14 cellular contexts compared by ENCODE assay signal in genomic region chr2:177474904-177475474, GRCh38.
A peak's percentile ranks its signal among the peaks of the same experiment; 100 is the strongest.
DNase-seq lines count a peak whose midpoint lies in the region; ATAC-seq and TF ChIP-seq lines count a peak whose summit lies in the region.
"Had no signal": no experiment of that assay in that cellular context is flagged by ENCODE, and none has a peak within 500 bp of the region (broad histone marks: within the 10 kb centered on the region; RNA-seq: fewer than 3 reads in every experiment).

No MANE protein-coding gene starts in this region.

- H3K4me3 Mint-ChIP-seq in activated naive CD8-positive, alpha-beta T cell treated with anti-CD3 and anti-CD28 coated beads, Interleukin-2, amount 50 U/mL, for 24 hours: no peak overlapping the region

- H3K4me1 ChIP-seq in GM23248 (ENCODE audit: insufficient read depth) (peaks cover 8% of the 10 kb centered on the region), foreskin keratinocyte (peaks cover 19% of the 10 kb centered on the region)

- H3K4me1 Mint-ChIP-seq in activated naive CD8-positive, alpha-beta T cell treated with anti-CD3 and anti-CD28 coated beads, Interleukin-2, amount 50 U/mL, for 24 hours: peaks cover 16% of the 10 kb centered on the region

- peaks cover 5% of the 10 kb centered on the region; the same call in 1 of the 2 replicates for H3K36me3 ChIP-seq in GM23248 (ENCODE audit: low read depth)
- H3K36me3 ChIP-seq: pancreas had no signal

- no peak for TF ChIP-seq CTCF in foreskin keratinocyte (conservative IDR thresholded peaks at IDR 0.05)

- H3K9me2 ChIP-seq in GM23248 (ENCODE audit: insufficient read depth): no peaks in the 10 kb centered on the region

- peak; percentile 49 for ATAC-seq in activated naive CD8-positive, alpha-beta T cell treated with anti-CD3 and anti-CD28 coated beads, Interleukin-2, amount 50 U/mL, for 24 hours
- ATAC-seq in foreskin keratinocyte: peak; percentile 42
- no peak for ATAC-seq in GM19035 (IDR thresholded peaks at IDR 0.05; ENCODE audit: unreplicated experiment)

- no peak overlapping the region for H3K4me3 ChIP-seq in GM23248
- H3K4me3 ChIP-seq: pancreas had no signal

- H3K9ac ChIP-seq in GM23248: no peak overlapping the region

- H3K27me3 ChIP-seq in GM23248 (replicated peaks; ENCODE audit: insufficient read depth) (no peaks in the 10 kb centered on the region), foreskin keratinocyte (no peaks in the 10 kb centered on the region)
- H3K27me3 ChIP-seq: pancreas had no signal

- H3K27ac Mint-ChIP-seq in activated naive CD8-positive, alpha-beta T cell treated with anti-CD3 and anti-CD28 coated beads, Interleukin-2, amount 50 U/mL, for 24 hours: no peak overlapping the region

- H3K4me2 ChIP-seq in GM23248 (ENCODE audit: unreplicated experiment): no peak overlapping the region

- DNase-seq in A172 (ENCODE audit: low spot score) (peak; percentile 72), GM23248 (peak; percentile 27), foreskin keratinocyte (peak; percentile 46 to 68), NCI-H1417 (lab: John Stamatoyannopoulos, UW) (no peak), 8988T (no peak), NCI-H2081 treated with DMSO at 0.1 percent for 48 hours (lab: John Stamatoyannopoulos, UW) (no peak)
- no peak for DNase-seq in activated naive CD8-positive, alpha-beta T cell treated with anti-CD3 and anti-CD28 coated beads, Interleukin-2, amount 50 U/mL, for 24 hours
- DNase-seq: activated CD4-positive, alpha-beta T cell treated with anti-CD3 and anti-CD28 coated beads for 1 hour; GDM1; hypothalamus; Karpas-422; pancreas; stimulated activated CD4-positive, alpha-beta T cell treated with anti-CD3 and anti-CD28 coated beads, Interleukin-1b, Interleukin-23, amount 100 ng/mL, for 48 hours had no signal

- no peak overlapping the region for H3K27ac ChIP-seq in GM23248
- peak overlapping the region; percentile 16 for H3K27ac ChIP-seq in foreskin keratinocyte
- H3K27ac ChIP-seq: pancreas had no signal

- no peaks in the 10 kb centered on the region for H3K79me2 ChIP-seq in GM23248 (ENCODE audit: insufficient read depth)

- H2AFZ ChIP-seq in GM23248: no peak overlapping the region

- no peaks in the 10 kb centered on the region for H4K20me1 ChIP-seq in GM23248 (ENCODE audit: insufficient read depth)

- H3K27me3 Mint-ChIP-seq in activated naive CD8-positive, alpha-beta T cell treated with anti-CD3 and anti-CD28 coated beads, Interleukin-2, amount 50 U/mL, for 24 hours: no peaks in the 10 kb centered on the region

- H3K9me3 ChIP-seq in GM23248 (ENCODE audit: low read depth): no peaks in the 10 kb centered on the region
- H3K9me3 ChIP-seq: pancreas had no signal

- 91 to 97% methylated on average over 1 of the region's 1 CpG for WGBS in GM23248 (ENCODE audit: low coverage in 1 of 2, low lambda C conversion rate in 2 of 2, missing lambda C conversion rate in 2 of 2), 2 experiments

- H3K9me3 Mint-ChIP-seq in activated naive CD8-positive, alpha-beta T cell treated with anti-CD3 and anti-CD28 coated beads, Interleukin-2, amount 50 U/mL, for 24 hours: peaks cover 50% of the 10 kb centered on the region

- in situ Hi-C loops in GM23248 (cut with MboI): no loop called here

- H3F3A ChIP-seq in GM23248 (ENCODE audit: insufficient read depth): no peaks in the 10 kb centered on the region

- H3K36me3 Mint-ChIP-seq in activated naive CD8-positive, alpha-beta T cell treated with anti-CD3 and anti-CD28 coated beads, Interleukin-2, amount 50 U/mL, for 24 hours (ENCODE audit: low read depth): peaks cover 82% of the 10 kb centered on the region

Comparison
In these comparisons a context has a peak if more than half of its experiments do, and no peak if none do; other contexts are left out.
1. DNase-seq: peak in A172 (single experiment), GM23248 (single experiment) and foreskin keratinocyte (2 of 2); none in activated naive CD8-positive, alpha-beta T cell treated with anti-CD3 and anti-CD28 coated beads, Interleukin-2, amount 50 U/mL, for 24 hours (single experiment), NCI-H1417 (0 of 3), 8988T (single experiment) and NCI-H2081 treated with DMSO at 0.1 percent for 48 hours (single experiment).